In the genomic region with DNA sequence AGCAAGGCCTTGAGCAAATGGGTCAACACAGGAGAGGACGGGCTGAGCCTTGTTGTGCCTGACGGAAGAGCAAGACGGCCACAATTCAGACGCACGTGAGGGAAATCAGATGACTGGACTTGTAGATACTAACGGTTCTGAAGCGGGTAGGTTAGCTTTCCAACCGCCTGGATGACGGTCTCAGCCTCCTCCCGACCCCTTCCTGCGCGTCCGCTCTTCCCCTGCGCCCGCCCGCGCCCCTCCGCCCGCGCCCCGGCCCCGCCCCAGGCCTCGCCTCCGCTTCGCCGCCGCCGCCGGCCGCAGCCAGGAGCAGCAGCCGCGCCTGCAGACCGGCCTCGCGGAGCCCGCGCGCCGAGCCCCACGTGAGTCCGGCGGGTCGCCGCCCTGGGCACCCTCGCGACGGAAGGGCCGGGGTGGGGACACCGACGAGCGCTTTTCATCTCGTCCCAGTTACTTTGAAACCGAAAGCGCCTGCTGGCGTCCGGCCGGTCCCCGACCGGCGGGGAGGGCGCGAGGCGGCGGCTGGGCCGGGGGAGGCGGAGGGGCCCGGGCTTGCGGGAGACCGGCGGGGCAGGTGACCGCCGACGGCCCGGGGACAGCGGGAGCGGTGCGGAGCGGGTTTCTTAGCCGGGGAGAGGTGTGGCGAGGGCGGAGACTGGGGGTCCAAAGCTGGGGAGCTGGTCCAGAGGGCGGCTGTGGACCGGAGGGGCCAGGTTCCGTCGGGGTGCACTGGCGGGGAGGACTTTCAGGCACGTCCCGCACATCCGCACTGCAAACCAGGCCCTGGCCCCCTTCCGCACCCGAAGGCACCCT, we compare ENCODE assay signal across 1 cellular context.
TF ChIP-seq lines count a peak whose summit lies in the region.

Gene TRAF5 (plus strand): TSS at position 306 of the 813 bp plus-strand sequence. CDS start 26,407 bp downstream, outside the sequence.

TF ChIP-seq in GM12878, 131 proteins besides CTCF, POLR2A, EP300 and RAD21 (continues in another document):
- TF ChIP-seq CHD1 (IDR thresholded peaks at IDR 0.05; ENCODE audit: low read depth, low read length) = no peak
- no peak for TF ChIP-seq BACH1 (IDR thresholded peaks at IDR 0.05; ENCODE audit: borderline replicate concordance)
- TF ChIP-seq CREM (IDR thresholded peaks at IDR 0.05; ENCODE audit: low read depth) = no peak
- TF ChIP-seq MYC (IDR thresholded peaks at IDR 0.05; ENCODE audit: insufficient read depth, insufficient read length, insufficient replicate concordance, low read length, severe bottlenecking) = peak; percentile 17
- no peak; the same call in 1 of the 2 replicates for TF ChIP-seq RAD51 (IDR thresholded peaks at IDR 0.05)
- TF ChIP-seq, protein P1, sequence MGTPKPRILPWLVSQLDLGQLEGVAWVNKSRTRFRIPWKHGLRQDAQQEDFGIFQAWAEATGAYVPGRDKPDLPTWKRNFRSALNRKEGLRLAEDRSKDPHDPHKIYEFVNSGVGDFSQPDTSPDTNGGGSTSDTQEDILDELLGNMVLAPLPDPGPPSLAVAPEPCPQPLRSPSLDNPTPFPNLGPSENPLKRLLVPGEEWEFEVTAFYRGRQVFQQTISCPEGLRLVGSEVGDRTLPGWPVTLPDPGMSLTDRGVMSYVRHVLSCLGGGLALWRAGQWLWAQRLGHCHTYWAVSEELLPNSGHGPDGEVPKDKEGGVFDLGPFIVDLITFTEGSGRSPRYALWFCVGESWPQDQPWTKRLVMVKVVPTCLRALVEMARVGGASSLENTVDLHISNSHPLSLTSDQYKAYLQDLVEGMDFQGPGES (IDR thresholded peaks at IDR 0.05) = no peak
- TF ChIP-seq GATAD2B (conservative IDR thresholded peaks at IDR 0.05; ENCODE audit: low read depth) = peak; percentile 53
- TF ChIP-seq SUPT20H (IDR thresholded peaks at IDR 0.05; ENCODE audit: borderline replicate concordance, control insufficient read depth, low read depth, low read length) = no peak
- no peak for TF ChIP-seq CHD2 (IDR thresholded peaks at IDR 0.05; ENCODE audit: borderline replicate concordance, low read depth, low read length)
- TF ChIP-seq MTA2 (IDR thresholded peaks at IDR 0.05; ENCODE audit: low read depth) = no peak
- TF ChIP-seq ATF7 (IDR thresholded peaks at IDR 0.05; ENCODE audit: low read depth) = no peak
- TF ChIP-seq RBBP5 (conservative IDR thresholded peaks at IDR 0.05) = no peak
- TF ChIP-seq E2F4 (IDR thresholded peaks at IDR 0.05; ENCODE audit: low read depth, low read length) = no peak
- no peak for TF ChIP-seq MEF2B (IDR thresholded peaks at IDR 0.05; ENCODE audit: partially characterized antibody, poor library complexity, severe bottlenecking)
- TF ChIP-seq TARDBP (IDR thresholded peaks at IDR 0.05; ENCODE audit: borderline replicate concordance) = no peak
- TF ChIP-seq FOS (IDR thresholded peaks at IDR 0.05; ENCODE audit: borderline replicate concordance, extremely low read depth, insufficient read length) = no peak
- no peak for TF ChIP-seq ZBTB40 (IDR thresholded peaks at IDR 0.05; ENCODE audit: borderline replicate concordance)
- TF ChIP-seq, protein P2, sequence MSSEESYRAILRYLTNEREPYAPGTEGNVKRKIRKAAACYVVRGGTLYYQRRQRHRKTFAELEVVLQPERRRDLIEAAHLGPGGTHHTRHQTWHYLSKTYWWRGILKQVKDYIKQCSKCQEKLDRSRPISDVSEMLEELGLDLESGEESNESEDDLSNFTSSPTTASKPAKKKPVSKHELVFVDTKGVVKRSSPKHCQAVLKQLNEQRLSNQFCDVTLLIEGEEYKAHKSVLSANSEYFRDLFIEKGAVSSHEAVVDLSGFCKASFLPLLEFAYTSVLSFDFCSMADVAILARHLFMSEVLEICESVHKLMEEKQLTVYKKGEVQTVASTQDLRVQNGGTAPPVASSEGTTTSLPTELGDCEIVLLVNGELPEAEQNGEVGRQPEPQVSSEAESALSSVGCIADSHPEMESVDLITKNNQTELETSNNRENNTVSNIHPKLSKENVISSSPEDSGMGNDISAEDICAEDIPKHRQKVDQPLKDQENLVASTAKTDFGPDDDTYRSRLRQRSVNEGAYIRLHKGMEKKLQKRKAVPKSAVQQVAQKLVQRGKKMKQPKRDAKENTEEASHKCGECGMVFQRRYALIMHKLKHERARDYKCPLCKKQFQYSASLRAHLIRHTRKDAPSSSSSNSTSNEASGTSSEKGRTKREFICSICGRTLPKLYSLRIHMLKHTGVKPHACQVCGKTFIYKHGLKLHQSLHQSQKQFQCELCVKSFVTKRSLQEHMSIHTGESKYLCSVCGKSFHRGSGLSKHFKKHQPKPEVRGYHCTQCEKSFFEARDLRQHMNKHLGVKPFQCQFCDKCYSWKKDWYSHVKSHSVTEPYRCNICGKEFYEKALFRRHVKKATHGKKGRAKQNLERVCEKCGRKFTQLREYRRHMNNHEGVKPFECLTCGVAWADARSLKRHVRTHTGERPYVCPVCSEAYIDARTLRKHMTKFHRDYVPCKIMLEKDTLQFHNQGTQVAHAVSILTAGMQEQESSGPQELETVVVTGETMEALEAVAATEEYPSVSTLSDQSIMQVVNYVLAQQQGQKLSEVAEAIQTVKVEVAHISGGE (CRISPR knock-in tag; IDR thresholded peaks at IDR 0.05) = no peak
- 0 out of 3 replicates have a peak, but pooled peaks have one; percentile 6 for TF ChIP-seq POU2F2 (IDR thresholded peaks at IDR 0.05; ENCODE audit: borderline replicate concordance, low read depth, low read length)
- no peak for TF ChIP-seq TCF7 (IDR thresholded peaks at IDR 0.05; ENCODE audit: borderline replicate concordance)
- TF ChIP-seq, protein P3, sequence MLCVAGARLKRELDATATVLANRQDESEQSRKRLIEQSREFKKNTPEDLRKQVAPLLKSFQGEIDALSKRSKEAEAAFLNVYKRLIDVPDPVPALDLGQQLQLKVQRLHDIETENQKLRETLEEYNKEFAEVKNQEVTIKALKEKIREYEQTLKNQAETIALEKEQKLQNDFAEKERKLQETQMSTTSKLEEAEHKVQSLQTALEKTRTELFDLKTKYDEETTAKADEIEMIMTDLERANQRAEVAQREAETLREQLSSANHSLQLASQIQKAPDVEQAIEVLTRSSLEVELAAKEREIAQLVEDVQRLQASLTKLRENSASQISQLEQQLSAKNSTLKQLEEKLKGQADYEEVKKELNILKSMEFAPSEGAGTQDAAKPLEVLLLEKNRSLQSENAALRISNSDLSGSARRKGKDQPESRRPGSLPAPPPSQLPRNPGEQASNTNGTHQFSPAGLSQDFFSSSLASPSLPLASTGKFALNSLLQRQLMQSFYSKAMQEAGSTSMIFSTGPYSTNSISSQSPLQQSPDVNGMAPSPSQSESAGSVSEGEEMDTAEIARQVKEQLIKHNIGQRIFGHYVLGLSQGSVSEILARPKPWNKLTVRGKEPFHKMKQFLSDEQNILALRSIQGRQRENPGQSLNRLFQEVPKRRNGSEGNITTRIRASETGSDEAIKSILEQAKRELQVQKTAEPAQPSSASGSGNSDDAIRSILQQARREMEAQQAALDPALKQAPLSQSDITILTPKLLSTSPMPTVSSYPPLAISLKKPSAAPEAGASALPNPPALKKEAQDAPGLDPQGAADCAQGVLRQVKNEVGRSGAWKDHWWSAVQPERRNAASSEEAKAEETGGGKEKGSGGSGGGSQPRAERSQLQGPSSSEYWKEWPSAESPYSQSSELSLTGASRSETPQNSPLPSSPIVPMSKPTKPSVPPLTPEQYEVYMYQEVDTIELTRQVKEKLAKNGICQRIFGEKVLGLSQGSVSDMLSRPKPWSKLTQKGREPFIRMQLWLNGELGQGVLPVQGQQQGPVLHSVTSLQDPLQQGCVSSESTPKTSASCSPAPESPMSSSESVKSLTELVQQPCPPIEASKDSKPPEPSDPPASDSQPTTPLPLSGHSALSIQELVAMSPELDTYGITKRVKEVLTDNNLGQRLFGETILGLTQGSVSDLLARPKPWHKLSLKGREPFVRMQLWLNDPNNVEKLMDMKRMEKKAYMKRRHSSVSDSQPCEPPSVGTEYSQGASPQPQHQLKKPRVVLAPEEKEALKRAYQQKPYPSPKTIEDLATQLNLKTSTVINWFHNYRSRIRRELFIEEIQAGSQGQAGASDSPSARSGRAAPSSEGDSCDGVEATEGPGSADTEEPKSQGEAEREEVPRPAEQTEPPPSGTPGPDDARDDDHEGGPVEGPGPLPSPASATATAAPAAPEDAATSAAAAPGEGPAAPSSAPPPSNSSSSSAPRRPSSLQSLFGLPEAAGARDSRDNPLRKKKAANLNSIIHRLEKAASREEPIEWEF (IDR thresholded peaks at IDR 0.05; ENCODE audit: insufficient replicate concordance, low read depth, low read length) = no peak
- peak; percentile 47; the same call in 1 of the 2 replicates for TF ChIP-seq NR2F1 (conservative IDR thresholded peaks at IDR 0.05)
- TF ChIP-seq, protein P4, sequence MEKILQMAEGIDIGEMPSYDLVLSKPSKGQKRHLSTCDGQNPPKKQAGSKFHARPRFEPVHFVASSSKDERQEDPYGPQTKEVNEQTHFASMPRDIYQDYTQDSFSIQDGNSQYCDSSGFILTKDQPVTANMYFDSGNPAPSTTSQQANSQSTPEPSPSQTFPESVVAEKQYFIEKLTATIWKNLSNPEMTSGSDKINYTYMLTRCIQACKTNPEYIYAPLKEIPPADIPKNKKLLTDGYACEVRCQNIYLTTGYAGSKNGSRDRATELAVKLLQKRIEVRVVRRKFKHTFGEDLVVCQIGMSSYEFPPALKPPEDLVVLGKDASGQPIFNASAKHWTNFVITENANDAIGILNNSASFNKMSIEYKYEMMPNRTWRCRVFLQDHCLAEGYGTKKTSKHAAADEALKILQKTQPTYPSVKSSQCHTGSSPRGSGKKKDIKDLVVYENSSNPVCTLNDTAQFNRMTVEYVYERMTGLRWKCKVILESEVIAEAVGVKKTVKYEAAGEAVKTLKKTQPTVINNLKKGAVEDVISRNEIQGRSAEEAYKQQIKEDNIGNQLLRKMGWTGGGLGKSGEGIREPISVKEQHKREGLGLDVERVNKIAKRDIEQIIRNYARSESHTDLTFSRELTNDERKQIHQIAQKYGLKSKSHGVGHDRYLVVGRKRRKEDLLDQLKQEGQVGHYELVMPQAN (conservative IDR thresholded peaks at IDR 0.05) = peak; percentile 57; the same call in 1 of the 2 replicates
- TF ChIP-seq NRF1 (conservative IDR thresholded peaks at IDR 0.05; ENCODE audit: low read depth, low read length) = no peak
- no peak for TF ChIP-seq E2F8 (IDR thresholded peaks at IDR 0.05; ENCODE audit: low read depth, partially characterized antibody)
- TF ChIP-seq ATF3 (IDR thresholded peaks at IDR 0.05; ENCODE audit: borderline replicate concordance, extremely low read depth, low read depth, low read length) = no peak
- no peak for TF ChIP-seq SMARCA5 (IDR thresholded peaks at IDR 0.05)
- TF ChIP-seq JUNB (IDR thresholded peaks at IDR 0.05) = no peak
- TF ChIP-seq BHLHE40 (IDR thresholded peaks at IDR 0.05; ENCODE audit: borderline replicate concordance in 1 of 2, low read depth in 2 of 2, low read length in 1 of 2) = peak; percentile 91 to 93
